ENCODE assay signal across 10 cellular contexts in genomic region chr13:33033361-33033812, GRCh38. TPM values are rescaled to one million over a fixed set of nuclear protein-coding genes. Genes with fewer than 3 reads are reported as not detected.
A peak's percentile ranks its signal among the peaks of the same experiment; 100 is the strongest.
DNase-seq lines count a peak whose midpoint lies in the region; ATAC-seq and TF ChIP-seq lines count a peak whose summit lies in the region.
"Had no signal": no experiment of that assay in that cellular context is flagged by ENCODE, and none has a peak within 500 bp of the region (broad histone marks: within the 10 kb centered on the region; RNA-seq: fewer than 3 reads in every experiment).

No MANE protein-coding gene starts in this region.

- no peaks in the 10 kb centered on the region for H3K36me3 ChIP-seq in esophagus muscularis mucosa
- H3K36me3 ChIP-seq in left ventricle myocardium inferior = no peaks in the 10 kb centered on the region
- no peaks in the 10 kb centered on the region for H3K36me3 ChIP-seq in prostate gland

- H3K27me3 Mint-ChIP-seq in CD4-positive, alpha-beta T cell = peaks cover 14% of the 10 kb centered on the region
- H3K27me3 Mint-ChIP-seq in osteocyte (ENCODE audit: unreplicated experiment) = peaks cover 6% of the 10 kb centered on the region

- H3K27ac ChIP-seq in CD4-positive, alpha-beta T cell (ENCODE audit: low read depth, low read length) = no peak overlapping the region
- H3K27ac ChIP-seq in esophagus muscularis mucosa (replicated peaks in 1 of 4) (peak overlapping the region in 1 of 4 donors; percentile 15), left ventricle myocardium inferior (replicated peaks) (no peak overlapping the region), prostate gland (no peak overlapping the region)

- H3K4me3 Mint-ChIP-seq in CD4-positive, alpha-beta T cell = peak overlapping the region; percentile 84
- no peak overlapping the region for H3K4me3 Mint-ChIP-seq in osteocyte (ENCODE audit: unreplicated experiment)

- H3K4me1 ChIP-seq in esophagus muscularis mucosa = peaks cover 0 to 22% (median 6%) of the 10 kb centered on the region in 4 donors
- H3K4me1 ChIP-seq in left ventricle myocardium inferior = no peaks in the 10 kb centered on the region
- H3K4me1 ChIP-seq in prostate gland (replicated peaks) = no peaks in the 10 kb centered on the region

- H3K4me3 ChIP-seq in NB4 (ENCODE audit: low read depth, low read length) (no peak overlapping the region), esophagus muscularis mucosa (peak overlapping the region in 3 of 4 donors; percentile 9 to 28 (median 26)), left ventricle myocardium inferior (no peak overlapping the region), prostate gland (no peak overlapping the region)

- H3K27me3 ChIP-seq in CD4-positive, alpha-beta T cell (ENCODE audit: control insufficient read depth, insufficient read depth, low read length) = no peaks in the 10 kb centered on the region
- H3K27me3 ChIP-seq in esophagus muscularis mucosa (no peaks in the 10 kb centered on the region), left ventricle myocardium inferior (ENCODE audit: low read depth) (no peaks in the 10 kb centered on the region), prostate gland (replicated peaks; ENCODE audit: insufficient read depth) (no peaks in the 10 kb centered on the region)

- H3K27ac Mint-ChIP-seq in CD4-positive, alpha-beta T cell = peak overlapping the region; percentile 77
- H3K27ac Mint-ChIP-seq in osteocyte (ENCODE audit: unreplicated experiment) = no peak overlapping the region

- H3K9me3 Mint-ChIP-seq in CD4-positive, alpha-beta T cell = no peaks in the 10 kb centered on the region
- H3K9me3 Mint-ChIP-seq in osteocyte (ENCODE audit: unreplicated experiment) = no peaks in the 10 kb centered on the region

- H3K9me3 ChIP-seq in CD4-positive, alpha-beta T cell (ENCODE audit: control insufficient read depth, low read length) = no peaks in the 10 kb centered on the region
- H3K9me3 ChIP-seq in esophagus muscularis mucosa = no peaks in the 10 kb centered on the region
- H3K9me3 ChIP-seq in left ventricle myocardium inferior (replicated peaks) = no peaks in the 10 kb centered on the region
- no peaks in the 10 kb centered on the region for H3K9me3 ChIP-seq in prostate gland

- H3K4me1 Mint-ChIP-seq in CD4-positive, alpha-beta T cell (ENCODE audit: low read depth) = peaks cover 9% of the 10 kb centered on the region
- H3K4me1 Mint-ChIP-seq in osteocyte (ENCODE audit: unreplicated experiment) = no peaks in the 10 kb centered on the region

- TF ChIP-seq POLR2A in NB4 (IDR thresholded peaks at IDR 0.05; ENCODE audit: extremely low read depth, insufficient read length) (no peak), esophagus muscularis mucosa (IDR thresholded peaks at IDR 0.05; ENCODE audit: low read depth) (no peak), prostate gland (IDR thresholded peaks at IDR 0.05) (no peak)

- TF ChIP-seq CTCF in CD4-positive, alpha-beta T cell (IDR thresholded peaks at IDR 0.05) = no peak
- TF ChIP-seq CTCF in NB4 (IDR thresholded peaks at IDR 0.05; ENCODE audit: low read depth, low read length) = no peak
- TF ChIP-seq CTCF in esophagus muscularis mucosa (IDR thresholded peaks at IDR 0.05) = no peak
- TF ChIP-seq CTCF in left ventricle myocardium inferior (IDR thresholded peaks at IDR 0.05; ENCODE audit: borderline replicate concordance) = no peak
- no peak for TF ChIP-seq CTCF in osteocyte (IDR thresholded peaks at IDR 0.05)
- TF ChIP-seq CTCF in prostate gland (IDR thresholded peaks at IDR 0.05) = no peak

- DNase-seq in CD4-positive, alpha-beta T cell = peak in 3 of 10 experiments; percentile 2 to 29 (median 22)
- peak; percentile 41 for DNase-seq in NB4 (ENCODE audit: low read depth)
- no peak for DNase-seq in esophagus muscularis mucosa (ENCODE audit: extremely low spot score)
- DNase-seq in left ventricle myocardium inferior = no peak
- DNase-seq in NCI-H1048 (lab: John Stamatoyannopoulos, UW) = no peak
- no peak for DNase-seq in osteocyte (ENCODE audit: extremely low spot score, unreplicated experiment)
- DNase-seq in prostate gland (ENCODE audit: low spot score) = no peak
- DNase-seq: DMS79 had no signal

- POLR2A ChIA-PET in CD4-positive, alpha-beta T cell (lab: Charles Lee) = interaction anchor here (0.7 to 1.5 kb wide), 2 partner anchors 12 to 509 kb away, joined by 3 to 4 read pairs; no protein-coding TSS in a partner anchor

- H3K36me3 Mint-ChIP-seq in CD4-positive, alpha-beta T cell (ENCODE audit: low read depth) = no peaks in the 10 kb centered on the region
- no peaks in the 10 kb centered on the region for H3K36me3 Mint-ChIP-seq in osteocyte (ENCODE audit: unreplicated experiment)

- peak; percentile 70 for ATAC-seq in CD4-positive, alpha-beta T cell (ENCODE audit: poor library complexity)
- ATAC-seq in GM21515 (IDR thresholded peaks at IDR 0.05; ENCODE audit: unreplicated experiment) = peak; percentile 52

- intact Hi-C loops in CD4-positive, alpha-beta T cell (cut with DNase I, micrococcal nuclease) = no loop called here
- intact Hi-C loops in esophagus muscularis mucosa (cut with DNase I) (no loop called here), left ventricle myocardium inferior (cut with micrococcal nuclease) (no loop called here), prostate gland (cut with DNase I) (no loop called here)

- TF ChIP-seq EP300 in esophagus muscularis mucosa (IDR thresholded peaks at IDR 0.05) = no peak

- WGBS in esophagus muscularis mucosa = 71% methylated on average over 9 of the region's 9 CpGs
- 80% methylated on average over 9 of the region's 9 CpGs for WGBS in prostate gland

- CTCF ChIA-PET in CD4-positive, alpha-beta T cell (lab: Charles Lee) = no interaction called here

RNA-seq across cellular contexts. Expression of gene KL, which starts 17.2 kb away (rescaled TPM):
- total RNA-seq in CD4-positive, alpha-beta T cell = not detected
- 1 to 10 TPM; 3.7 to 6.7 (median 5.5) TPM for total RNA-seq in esophagus muscularis mucosa
- total RNA-seq in left ventricle myocardium inferior = 1.2 TPM
- total RNA-seq in osteocyte = 0.08 TPM in 1 of 2 replicates, not detected in the other
- 10 to 100 TPM; 13.9 to 46.8 TPM for total RNA-seq in prostate gland
- total RNA-seq: M059J had no signal

Comparison
In these comparisons a context has a peak if more than half of its experiments do, and no peak if none do; other contexts are left out.
1. H3K4me3 ChIP-seq: peak in esophagus muscularis mucosa (3 of 4); none in NB4 (single experiment), left ventricle myocardium inferior (single experiment) and prostate gland (0 of 2).